1 cellular context compared by ENCODE assay signal in the genomic region with DNA sequence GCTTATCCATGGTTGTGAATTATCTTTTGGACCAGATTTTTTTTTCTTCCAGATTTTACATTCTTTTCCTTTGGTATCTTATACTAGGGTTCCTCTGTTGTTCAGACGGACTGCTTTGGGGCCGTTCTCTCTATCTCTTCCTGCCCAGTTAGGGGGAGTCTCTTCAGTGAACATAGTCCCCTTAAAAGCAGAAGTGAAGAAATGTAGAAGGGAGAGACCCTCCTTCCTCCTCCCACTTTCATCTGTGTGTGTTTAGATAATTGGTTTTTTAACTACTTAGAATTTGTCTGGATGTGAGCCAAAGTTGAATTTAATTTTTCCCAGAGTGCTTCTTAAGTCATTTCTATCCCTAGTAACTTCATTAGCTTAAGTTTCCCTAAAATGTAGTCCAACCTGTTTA.
TF ChIP-seq lines count a peak whose summit lies in the region.

No MANE protein-coding gene starts in this region.

TF ChIP-seq in GM23338, 12 proteins besides CTCF, POLR2A, EP300 and RAD21 (continued from another document):
- TF ChIP-seq ZNF331 (CRISPR knock-in tag; IDR thresholded peaks at IDR 0.05; ENCODE audit: low read depth) (no peak), EZH2 (IDR thresholded peaks at IDR 0.05; ENCODE audit: low read depth, unreplicated experiment) (no peak)
